Comparison of ENCODE assay signal across 8 cellular contexts in genomic region chr1:24641646-24642151, GRCh38. TPM values are rescaled to one million over a fixed set of nuclear protein-coding genes. Genes with fewer than 3 reads are reported as not detected.
A peak's percentile ranks its signal among the peaks of the same experiment; 100 is the strongest.
DNase-seq lines count a peak whose midpoint lies in the region; ATAC-seq, FAIRE-seq and TF ChIP-seq lines count a peak whose summit lies in the region.

No MANE protein-coding gene starts in this region.

- peak overlapping the region; percentile 99 to 100 (median 100) for H3K27ac Mint-ChIP-seq in brain

- peak overlapping the region; percentile 95 to 99 (median 98) for H3K4me3 Mint-ChIP-seq in brain

- H3K4me1 Mint-ChIP-seq in brain, result peaks cover 48% of the 10 kb centered on the region

- in situ Hi-C loops in GM13977 (cut with MboI; ENCODE audit: low pct_unique_long_range_greater_than_20kb, low sequenced_read_pairs, unreplicated experiment), result no loop called here

- peaks cover 21% of the 10 kb centered on the region for H3K36me3 Mint-ChIP-seq in brain

- no peak for FAIRE-seq in kidney (lab: Jason Lieb, UNC)

- H3K4me1 ChIP-seq in RWPE2 (ENCODE audit: insufficient read depth, poor library complexity, severe bottlenecking) (peaks cover 12% of the 10 kb centered on the region), kidney (ENCODE audit: control insufficient read depth in 1 of 2, insufficient read depth in 1 of 2, low read depth in 1 of 2, low read length in 2 of 2) (peaks cover 16 to 17% of the 10 kb centered on the region in 2 donors)

- no peak for TF ChIP-seq CTCF in GM13977 (IDR thresholded peaks at IDR 0.05; ENCODE audit: extremely low read depth, insufficient read depth, missing control alignments)
- no peak for TF ChIP-seq CTCF in RWPE2 (IDR thresholded peaks at IDR 0.05; ENCODE audit: poor library complexity, severe bottlenecking)
- TF ChIP-seq CTCF in brain (conservative IDR thresholded peaks at IDR 0.05), result no peak
- TF ChIP-seq CTCF in kidney (IDR thresholded peaks at IDR 0.05; ENCODE audit: borderline replicate concordance, extremely low read depth, insufficient read depth), result no peak

- no peaks in the 10 kb centered on the region for H3K27me3 ChIP-seq in RWPE2 (ENCODE audit: insufficient read depth, poor library complexity, severe bottlenecking)

- H3K36me3 ChIP-seq in RWPE2 (ENCODE audit: low read depth), result peaks cover 24% of the 10 kb centered on the region
- H3K36me3 ChIP-seq in kidney (ENCODE audit: control insufficient read depth in 1 of 2, insufficient read depth in 2 of 2, low read length in 2 of 2), result peaks cover 0 to 2% of the 10 kb centered on the region in 2 donors

- H3K9me3 ChIP-seq in RWPE2 (ENCODE audit: severe bottlenecking) (no peaks in the 10 kb centered on the region), kidney (ENCODE audit: control insufficient read depth in 1 of 2, low read length in 2 of 2) (no peaks in the 10 kb centered on the region)

- peak overlapping the region; percentile 29 to 77 for H3K9ac ChIP-seq in kidney (ENCODE audit: low read length in 2 of 2)

- H3K9me3 Mint-ChIP-seq in brain, result peaks cover 0 to 4% (median 0%) of the 10 kb centered on the region in 5 experiments

- no peak for ATAC-seq in RWPE2 (ENCODE audit: low read depth)
- no peak for ATAC-seq in HG03097 (IDR thresholded peaks at IDR 0.05; ENCODE audit: low FRiP score, unreplicated experiment)
- ATAC-seq in GM21515 (IDR thresholded peaks at IDR 0.05; ENCODE audit: unreplicated experiment), result no peak
- ATAC-seq in GM21423 (IDR thresholded peaks at IDR 0.05; ENCODE audit: unreplicated experiment), result no peak

- DNase-seq in GM13977 (ENCODE audit: low spot score), result peak; percentile 38
- DNase-seq in RWPE2 (ENCODE audit: low spot score), result no peak
- DNase-seq in kidney, result peak; percentile 79
- peak; percentile 53 for DNase-seq in stimulated activated CD4-positive, alpha-beta T cell treated with anti-CD3 and anti-CD28 coated beads, Interleukin-15, amount 100 ng/mL, for 24 hours

- intact Hi-C loops in kidney (cut with DNase I), result no loop called here

- H3K27ac ChIP-seq in RWPE2 (ENCODE audit: poor library complexity, severe bottlenecking) (peak overlapping the region; percentile 83), kidney (ENCODE audit: low read depth in 2 of 2, low read length in 2 of 2) (peak overlapping the region; percentile 59 to 75)

- peaks cover 15% of the 10 kb centered on the region for H3K27me3 Mint-ChIP-seq in brain

- H3K4me3 ChIP-seq in RWPE2 (ENCODE audit: severe bottlenecking), result peak overlapping the region; percentile 75
- H3K4me3 ChIP-seq in kidney (ENCODE audit: low read length in 2 of 2), result peak overlapping the region; percentile 15 to 98

RNA-seq across cellular contexts. Expression of gene SRRM1, which starts 1.4 kb away (rescaled TPM):
- 36.3 TPM for polyA plus RNA-seq in brain (ENCODE audit: insufficient read depth, low read depth, low replicate concordance)
- 123 TPM for total RNA-seq in kidney
- polyA plus RNA-seq in kidney (ENCODE audit: insufficient read depth, low read depth, low replicate concordance), result 21.1 TPM
